Comparison of ENCODE assay signal across 13 cellular contexts in genomic region chr21:32372755-32373154, GRCh38. TPM values are rescaled to one million over a fixed set of nuclear protein-coding genes. Genes with fewer than 3 reads are reported as not detected.
DNase-seq lines count a peak whose midpoint lies in the region; ATAC-seq and TF ChIP-seq lines count a peak whose summit lies in the region.
"Had no signal": no experiment of that assay in that cellular context is flagged by ENCODE, and none has a peak within 500 bp of the region (broad histone marks: within the 10 kb centered on the region; RNA-seq: fewer than 3 reads in every experiment).

No MANE protein-coding gene starts in this region.

- H3K4me1 ChIP-seq in GM23248 (ENCODE audit: insufficient read depth) (peaks cover 16% of the 10 kb centered on the region), sigmoid colon (peaks cover 0 to 33% (median 25%) of the 10 kb centered on the region in 4 donors)

- H3K27ac Mint-ChIP-seq in progenitor cell of endocrine pancreas = no peak overlapping the region
- H3K27ac Mint-ChIP-seq: memory B cell had no signal

- no peak overlapping the region for H3K4me2 ChIP-seq in GM23248 (ENCODE audit: unreplicated experiment)

- H4K20me1 ChIP-seq in GM23248 (ENCODE audit: insufficient read depth) = no peaks in the 10 kb centered on the region

- no peaks in the 10 kb centered on the region for H3K27me3 ChIP-seq in GM23248 (replicated peaks; ENCODE audit: insufficient read depth)
- H3K27me3 ChIP-seq in sigmoid colon = no peaks in the 10 kb centered on the region

- H3K27ac ChIP-seq in GM23248 = peak overlapping the region; percentile 82
- peak overlapping the region; percentile 70 to 83 (median 79) for H3K27ac ChIP-seq in sigmoid colon
- H3K27ac ChIP-seq: C4-2B had no signal

- H3K9me3 Mint-ChIP-seq in progenitor cell of endocrine pancreas (ENCODE audit: low read depth) = no peaks in the 10 kb centered on the region
- H3K9me3 Mint-ChIP-seq: memory B cell had no signal

- 62 to 64% methylated on average over 3 of the region's 3 CpGs for WGBS in GM23248 (ENCODE audit: low coverage in 1 of 2, low lambda C conversion rate in 2 of 2, missing lambda C conversion rate in 2 of 2), 2 experiments
- WGBS in sigmoid colon, 2 donors = 83 to 84% methylated on average over 3 of the region's 3 CpGs

- H3K9ac ChIP-seq in GM23248 = no peak overlapping the region

- no peaks in the 10 kb centered on the region for H3K27me3 Mint-ChIP-seq in progenitor cell of endocrine pancreas
- H3K27me3 Mint-ChIP-seq: memory B cell had no signal

- no peaks in the 10 kb centered on the region for H3K4me1 Mint-ChIP-seq in progenitor cell of endocrine pancreas (ENCODE audit: low read depth)
- H3K4me1 Mint-ChIP-seq: memory B cell had no signal

- no peak overlapping the region for H3K4me3 Mint-ChIP-seq in progenitor cell of endocrine pancreas (ENCODE audit: low read depth)
- H3K4me3 Mint-ChIP-seq: memory B cell had no signal

- H3K36me3 Mint-ChIP-seq in progenitor cell of endocrine pancreas (ENCODE audit: insufficient read depth) = peaks cover 10% of the 10 kb centered on the region

- H3K79me2 ChIP-seq in GM23248 (ENCODE audit: insufficient read depth) = peaks cover 47% of the 10 kb centered on the region

- TF ChIP-seq POLR2A in sigmoid colon (IDR thresholded peaks at IDR 0.05) = no peak

- in situ Hi-C loops in GM23248 (cut with MboI) = no loop called here

- H3K36me3 ChIP-seq in GM23248 (ENCODE audit: low read depth) (peaks cover 37% of the 10 kb centered on the region), sigmoid colon (peaks cover 0 to 37% (median 13%) of the 10 kb centered on the region in 4 donors)

- peaks cover 22% of the 10 kb centered on the region for H3F3A ChIP-seq in GM23248 (ENCODE audit: insufficient read depth)

- no peak overlapping the region for H2AFZ ChIP-seq in GM23248

- no peaks in the 10 kb centered on the region for H3K9me2 ChIP-seq in GM23248 (ENCODE audit: insufficient read depth)

- peak; percentile 47 for ATAC-seq in esophagus mucosa
- no peak for ATAC-seq in left lobe of liver

- H3K4me3 ChIP-seq in GM23248 (no peak overlapping the region), sigmoid colon (no peak overlapping the region)

- DNase-seq in GM23248 = no peak
- DNase-seq in NCI-H774 (lab: John Stamatoyannopoulos, UW) = peak; percentile 20
- DNase-seq in sigmoid colon = no peak
- no peak for DNase-seq in left lobe of liver (ENCODE audit: low spot score)
- DNase-seq in progenitor cell of endocrine pancreas (ENCODE audit: low spot score, unreplicated experiment) = no peak
- DNase-seq in NCI-H1694 treated with DMSO at 0.1 percent for 48 hours (lab: John Stamatoyannopoulos, UW) = no peak
- DNase-seq in head of caudate nucleus = no peak
- DNase-seq: cerebellar nuclear complex, NCI-H345, SHP77 treated with DMSO at 0.1 percent for 48 hours had no signal

- no peak for TF ChIP-seq EP300 in sigmoid colon (IDR thresholded peaks at IDR 0.05)

- intact Hi-C loops in sigmoid colon (cut with DNase I) (no loop called here), head of caudate nucleus (cut with DNase I) (loop anchor here (10.0 kb wide), 1 partner anchor 68 kb away; no protein-coding TSS in a partner anchor)

- TF ChIP-seq CTCF in sigmoid colon (IDR thresholded peaks at IDR 0.05) (no peak), progenitor cell of endocrine pancreas (IDR thresholded peaks at IDR 0.05; ENCODE audit: unreplicated experiment) (no peak)

- no peaks in the 10 kb centered on the region for H3K9me3 ChIP-seq in GM23248 (ENCODE audit: low read depth)
- H3K9me3 ChIP-seq in sigmoid colon = no peaks in the 10 kb centered on the region

RNA-seq across cellular contexts. Expression of gene URB1, which starts 20.1 kb away (rescaled TPM):
- 15.7 and 20.4 TPM in 2 replicates for total RNA-seq in GM23248 (2014; rRNA removed; shearing (Covaris generic))
- polyA plus RNA-seq in GM23248 (2016; fragmentation: Nextera tagmentation; extraction: Ambion mirVana) = 4.6 and 4.9 TPM in 2 replicates
- total RNA-seq in esophagus mucosa = 14.8 TPM
- 10 to 100 TPM in 3 of 4 donors, 1 to 10 TPM in 1; 7.5 to 16.7 (median 11.5) TPM for total RNA-seq in sigmoid colon
- 1 to 10 TPM in 1 of 3 donors, under 1 TPM in 2; 0.60 to 7.1 (median 0.69) TPM for polyA plus RNA-seq in sigmoid colon
- total RNA-seq in left lobe of liver = 9.2 TPM
- 17.0 and 17.1 TPM in 2 replicates for total RNA-seq in progenitor cell of endocrine pancreas

RNA-seq across cellular contexts. Expression of gene EVA1C, which starts 39.8 kb away (rescaled TPM):
- 0.89 and 2.2 TPM in 2 replicates for total RNA-seq in GM23248 (2014; rRNA removed; shearing (Covaris generic))
- polyA plus RNA-seq in GM23248 (2016; fragmentation: Nextera tagmentation; extraction: Ambion mirVana) (1.3 and 1.9 TPM in 2 replicates), sigmoid colon (10 to 100 TPM in 1 of 3 donors, 1 to 10 TPM in 2; 3.5 to 10.8 (median 6.0) TPM)
- total RNA-seq in esophagus mucosa (23.8 TPM), sigmoid colon (10 to 100 TPM; 32.1 to 53.8 (median 41.2) TPM), left lobe of liver (5.0 TPM), progenitor cell of endocrine pancreas (not detected in 2 replicates)
